32 cellular contexts compared by ENCODE assay signal in the genomic region with DNA sequence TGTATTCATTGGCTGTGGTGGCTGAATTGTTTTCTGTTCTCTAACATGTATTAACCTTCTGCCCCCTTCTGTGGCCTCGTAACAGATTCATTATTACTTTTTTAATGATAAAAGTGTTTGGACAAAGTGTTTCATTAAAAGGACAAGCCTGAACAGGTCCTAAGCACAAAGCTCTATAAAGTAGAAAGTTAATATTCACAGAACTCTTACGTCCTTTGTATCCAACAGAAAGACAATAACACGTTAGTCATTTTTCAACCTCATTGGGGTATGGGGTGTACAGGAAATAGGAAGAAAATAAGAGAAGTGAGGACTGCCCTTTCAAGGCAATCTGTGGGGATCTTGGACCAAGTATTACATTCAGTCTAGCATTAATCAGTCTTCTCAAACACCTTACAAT.
"Had no signal": no experiment of that assay in that cellular context is flagged by ENCODE, and none has a peak within 500 bp of the region (broad histone marks: within the 10 kb centered on the region; RNA-seq: fewer than 3 reads in every experiment).

No MANE protein-coding gene starts in this region.

- H3K9me3 Mint-ChIP-seq: activated CD4-positive, alpha-beta T cell treated with anti-CD3 and anti-CD28 coated beads, Interleukin-2, amount 10 ng/mL, durations not matched to agents 7 days and 5 days; central memory CD8-positive, alpha-beta T cell had no signal

- ATAC-seq: activated naive CD8-positive, alpha-beta T cell treated with anti-CD3 and anti-CD28 coated beads, Interleukin-2, amount 50 U/mL, for 24 hours; activated T-cell treated with anti-CD3 and anti-CD28 coated beads, Interleukin-2, amount 50 U/mL, for 4 hours; activated T-helper 17 cell treated with anti-CD3 and anti-CD28 coated beads, Interleukin-2, amount 50 U/mL, for 72 hours; gastroesophageal sphincter; naive thymus-derived CD4-positive, alpha-beta T cell; stimulated activated effector memory CD8-positive, alpha-beta T cell treated with anti-CD3 and anti-CD28 coated beads, Interleukin-12 subunit alpha, Interleukin-12 subunit beta, amount 100 ng/mL, for 72 hours; stimulated activated naive CD8-positive, alpha-beta T cell treated with anti-CD3 and anti-CD28 coated beads, Interleukin-15, amount 100 ng/mL, for 72 hours; T-helper 17 cell; WTC11 had no signal

- DNase-seq: activated CD4-positive, alpha-beta memory T cell treated with anti-CD3 and anti-CD28 coated beads, Interleukin-2, amount 10 ng/mL, durations not matched to agents 7 days and 5 days; activated CD4-positive, alpha-beta T cell treated with anti-CD3 and anti-CD28 coated beads for 1 hour; activated CD4-positive, alpha-beta T cell treated with anti-CD3 and anti-CD28 coated beads, Interleukin-2, amount 10 ng/mL, durations not matched to agents 7 days and 5 days; activated gamma-delta T cell treated with Interleukin-2 at 50 U/mL for 16 hours; activated naive CD8-positive, alpha-beta T cell treated with anti-CD3 and anti-CD28 coated beads, Interleukin-2, amount 50 U/mL, for 24 hours; activated T-cell treated with anti-CD3 and anti-CD28 coated beads, Interleukin-2, amount 50 U/mL, for 4 hours; amygdala; dermis blood vessel endothelial cell; effector CD4-positive, alpha-beta T cell; erythroblast; kidney; midbrain; naive thymus-derived CD4-positive, alpha-beta T cell; ovary; sigmoid colon; small intestine; stimulated activated CD4-positive, alpha-beta T cell treated with anti-CD3 and anti-CD28 coated beads, Interleukin-4, amount 100 ng/mL, for 24 hours; stimulated activated naive CD8-positive, alpha-beta T cell treated with anti-CD3 and anti-CD28 coated beads, Interleukin-15, amount 100 ng/mL, for 72 hours; substantia nigra; T-helper 17 cell; T1000; upper lobe of left lung had no signal

- H3K27me3 ChIP-seq: gastroesophageal sphincter, hepatocyte, ovary, sigmoid colon, upper lobe of left lung, vagina had no signal

- H3K4me3 Mint-ChIP-seq: activated CD4-positive, alpha-beta memory T cell treated with anti-CD3 and anti-CD28 coated beads, Interleukin-2, amount 10 ng/mL, durations not matched to agents 7 days and 5 days; activated CD4-positive, alpha-beta T cell treated with anti-CD3 and anti-CD28 coated beads, Interleukin-2, amount 10 ng/mL, durations not matched to agents 7 days and 5 days; activated naive CD4-positive, alpha-beta T cell treated with anti-CD3 and anti-CD28 coated beads, Interleukin-2, amount 50 U/mL, for 24 hours; activated naive CD8-positive, alpha-beta T cell treated with anti-CD3 and anti-CD28 coated beads, Interleukin-2, amount 50 U/mL, for 24 hours; activated T-cell treated with anti-CD3 and anti-CD28 coated beads, Interleukin-2, amount 50 U/mL, for 4 hours; activated T-helper 17 cell treated with anti-CD3 and anti-CD28 coated beads, Interleukin-2, amount 50 U/mL, for 72 hours; central memory CD8-positive, alpha-beta T cell; memory B cell; naive thymus-derived CD4-positive, alpha-beta T cell; stimulated activated effector memory CD8-positive, alpha-beta T cell treated with anti-CD3 and anti-CD28 coated beads, Interleukin-12 subunit alpha, Interleukin-12 subunit beta, amount 100 ng/mL, for 72 hours; stimulated activated naive CD8-positive, alpha-beta T cell treated with anti-CD3 and anti-CD28 coated beads, Interleukin-15, amount 100 ng/mL, for 72 hours; T-helper 17 cell; WTC11 had no signal

- H3K27me3 Mint-ChIP-seq: activated CD4-positive, alpha-beta memory T cell treated with anti-CD3 and anti-CD28 coated beads, Interleukin-2, amount 10 ng/mL, durations not matched to agents 7 days and 5 days; activated CD4-positive, alpha-beta T cell treated with anti-CD3 and anti-CD28 coated beads, Interleukin-2, amount 10 ng/mL, durations not matched to agents 7 days and 5 days; activated naive CD8-positive, alpha-beta T cell treated with anti-CD3 and anti-CD28 coated beads, Interleukin-2, amount 50 U/mL, for 24 hours; central memory CD8-positive, alpha-beta T cell; memory B cell; progenitor cell of endocrine pancreas had no signal

- H3K4me1 Mint-ChIP-seq: activated CD4-positive, alpha-beta memory T cell treated with anti-CD3 and anti-CD28 coated beads, Interleukin-2, amount 10 ng/mL, durations not matched to agents 7 days and 5 days; activated CD4-positive, alpha-beta T cell treated with anti-CD3 and anti-CD28 coated beads, Interleukin-2, amount 10 ng/mL, durations not matched to agents 7 days and 5 days; activated naive CD4-positive, alpha-beta T cell treated with anti-CD3 and anti-CD28 coated beads, Interleukin-2, amount 50 U/mL, for 24 hours; activated naive CD8-positive, alpha-beta T cell treated with anti-CD3 and anti-CD28 coated beads, Interleukin-2, amount 50 U/mL, for 24 hours; activated T-helper 17 cell treated with anti-CD3 and anti-CD28 coated beads, Interleukin-2, amount 50 U/mL, for 72 hours; central memory CD8-positive, alpha-beta T cell; memory B cell; naive thymus-derived CD4-positive, alpha-beta T cell; stimulated activated effector memory CD8-positive, alpha-beta T cell treated with anti-CD3 and anti-CD28 coated beads, Interleukin-12 subunit alpha, Interleukin-12 subunit beta, amount 100 ng/mL, for 72 hours; stimulated activated naive CD8-positive, alpha-beta T cell treated with anti-CD3 and anti-CD28 coated beads, Interleukin-15, amount 100 ng/mL, for 72 hours; T-helper 17 cell had no signal

- H3K27ac ChIP-seq: gastroesophageal sphincter, hepatocyte, ovary, sigmoid colon, upper lobe of left lung, vagina had no signal

- H3K36me3 Mint-ChIP-seq: activated naive CD4-positive, alpha-beta T cell treated with anti-CD3 and anti-CD28 coated beads, Interleukin-2, amount 50 U/mL, for 24 hours; memory B cell; stimulated activated effector memory CD8-positive, alpha-beta T cell treated with anti-CD3 and anti-CD28 coated beads, Interleukin-12 subunit alpha, Interleukin-12 subunit beta, amount 100 ng/mL, for 72 hours; WTC11 had no signal

- H3K27ac Mint-ChIP-seq: activated CD4-positive, alpha-beta memory T cell treated with anti-CD3 and anti-CD28 coated beads, Interleukin-2, amount 10 ng/mL, durations not matched to agents 7 days and 5 days; activated CD4-positive, alpha-beta T cell treated with anti-CD3 and anti-CD28 coated beads, Interleukin-2, amount 10 ng/mL, durations not matched to agents 7 days and 5 days; activated naive CD4-positive, alpha-beta T cell treated with anti-CD3 and anti-CD28 coated beads, Interleukin-2, amount 50 U/mL, for 24 hours; activated naive CD8-positive, alpha-beta T cell treated with anti-CD3 and anti-CD28 coated beads, Interleukin-2, amount 50 U/mL, for 24 hours; activated T-helper 17 cell treated with anti-CD3 and anti-CD28 coated beads, Interleukin-2, amount 50 U/mL, for 72 hours; memory B cell; naive thymus-derived CD4-positive, alpha-beta T cell; progenitor cell of endocrine pancreas; stimulated activated effector memory CD8-positive, alpha-beta T cell treated with anti-CD3 and anti-CD28 coated beads, Interleukin-12 subunit alpha, Interleukin-12 subunit beta, amount 100 ng/mL, for 72 hours; stimulated activated naive CD8-positive, alpha-beta T cell treated with anti-CD3 and anti-CD28 coated beads, Interleukin-15, amount 100 ng/mL, for 72 hours; T-helper 17 cell; WTC11 had no signal

- H3K4me1 ChIP-seq: gastroesophageal sphincter, sigmoid colon, upper lobe of left lung, vagina had no signal
